ENCODE assay signal across 1 cellular context in genomic region chr22:37686002-37686982, GRCh38.
TF ChIP-seq lines count a peak whose summit lies in the region.

TSS of gene NOL12 (plus strand) at chr22:37686343. CDS start at chr22:37686393, 50 bp downstream.

TF ChIP-seq in HepG2, 621 proteins besides CTCF, POLR2A, EP300 and RAD21 (continued from another document and continues in another):
- TF ChIP-seq PBX2 (CRISPR knock-in tag; IDR thresholded peaks at IDR 0.05) (no peak), HMGXB4 (CRISPR knock-in tag; IDR thresholded peaks at IDR 0.05; ENCODE audit: borderline replicate concordance in 1 of 2, low read depth in 1 of 2) (peak; percentile 70 to 79; a peak in 2 of 4 replicates), ARNT (IDR thresholded peaks at IDR 0.05) (no peak), THAP8 (CRISPR knock-in tag; IDR thresholded peaks at IDR 0.05; ENCODE audit: borderline replicate concordance) (no peak), MEF2D (CRISPR knock-in tag; IDR thresholded peaks at IDR 0.05) (peak; percentile 47; the same call in 1 of the 2 replicates), ZNF335 (CRISPR knock-in tag; IDR thresholded peaks at IDR 0.05) (peak; percentile 66; the same call in 1 of the 2 replicates), ZXDC (CRISPR knock-in tag; IDR thresholded peaks at IDR 0.05) (peak; percentile 76), ZC3H13 (CRISPR knock-in tag; IDR thresholded peaks at IDR 0.05) (no peak), SP1 (IDR thresholded peaks at IDR 0.05) (peak; percentile 61; the same call in 1 of the 2 replicates), SP1 (CRISPR knock-in tag; IDR thresholded peaks at IDR 0.05) (peak; percentile 100), NFE2L2 (IDR thresholded peaks at IDR 0.05; ENCODE audit: low read length) (no peak), SMYD3 (CRISPR knock-in tag; IDR thresholded peaks at IDR 0.05) (peak; percentile 50; the same call in 1 of the 2 replicates), ETV6 (CRISPR knock-in tag; conservative IDR thresholded peaks at IDR 0.05) (0 out of 2 replicates have a peak, but pooled peaks have one; percentile 68), ZBTB14 (CRISPR knock-in tag; IDR thresholded peaks at IDR 0.05) (peak; percentile 74), ZNF83 (CRISPR knock-in tag; IDR thresholded peaks at IDR 0.05; ENCODE audit: borderline replicate concordance) (no peak), MIER3 (CRISPR knock-in tag; IDR thresholded peaks at IDR 0.05; ENCODE audit: borderline replicate concordance) (no peak; the same call in 1 of the 2 replicates), ZFP1 (CRISPR knock-in tag; IDR thresholded peaks at IDR 0.05) (no peak), ZNF503 (CRISPR knock-in tag; IDR thresholded peaks at IDR 0.05) (0 out of 2 replicates have a peak, but pooled peaks have one; percentile 20), SIX1 (CRISPR knock-in tag; IDR thresholded peaks at IDR 0.05; ENCODE audit: borderline replicate concordance) (no peak), ARID5B (CRISPR knock-in tag; IDR thresholded peaks at IDR 0.05) (peak; percentile 55; the same call in 1 of the 2 replicates), AGO2 (optimal IDR thresholded peaks at IDR 0.05; ENCODE audit: low read depth, low read length) (no peak), TP53 (CRISPR knock-in tag; conservative IDR thresholded peaks at IDR 0.05) (no peak), CC2D1A (CRISPR knock-in tag; IDR thresholded peaks at IDR 0.05) (peak; percentile 47; the same call in 1 of the 2 replicates), RAD51 (IDR thresholded peaks at IDR 0.05; ENCODE audit: borderline replicate concordance) (no peak), GZF1 (CRISPR knock-in tag; IDR thresholded peaks at IDR 0.05) (0 out of 2 replicates have a peak, but pooled peaks have one; percentile 25), IKZF5 (CRISPR knock-in tag; IDR thresholded peaks at IDR 0.05) (peak; percentile 78), RFXAP (CRISPR knock-in tag; IDR thresholded peaks at IDR 0.05; ENCODE audit: borderline replicate concordance) (peak; percentile 66; the same call in 1 of the 2 replicates), LRRFIP1 (CRISPR knock-in tag; conservative IDR thresholded peaks at IDR 0.05) (no peak), KLF9 (CRISPR knock-in tag; IDR thresholded peaks at IDR 0.05; ENCODE audit: low read depth) (0 out of 2 replicates have a peak, but pooled peaks have one; percentile 49), SRF (IDR thresholded peaks at IDR 0.05; ENCODE audit: low read depth, low read length) (peak; percentile 80), MAF1 (CRISPR knock-in tag; IDR thresholded peaks at IDR 0.05; ENCODE audit: borderline replicate concordance) (no peak), ZNF737 (CRISPR knock-in tag; IDR thresholded peaks at IDR 0.05; ENCODE audit: borderline replicate concordance) (0 out of 2 replicates have a peak, but pooled peaks have one; percentile 81), KDM6A (CRISPR knock-in tag; IDR thresholded peaks at IDR 0.05; ENCODE audit: low read depth) (no peak)
